Comparison of ENCODE assay signal across 8 cellular contexts in the genomic region with DNA sequence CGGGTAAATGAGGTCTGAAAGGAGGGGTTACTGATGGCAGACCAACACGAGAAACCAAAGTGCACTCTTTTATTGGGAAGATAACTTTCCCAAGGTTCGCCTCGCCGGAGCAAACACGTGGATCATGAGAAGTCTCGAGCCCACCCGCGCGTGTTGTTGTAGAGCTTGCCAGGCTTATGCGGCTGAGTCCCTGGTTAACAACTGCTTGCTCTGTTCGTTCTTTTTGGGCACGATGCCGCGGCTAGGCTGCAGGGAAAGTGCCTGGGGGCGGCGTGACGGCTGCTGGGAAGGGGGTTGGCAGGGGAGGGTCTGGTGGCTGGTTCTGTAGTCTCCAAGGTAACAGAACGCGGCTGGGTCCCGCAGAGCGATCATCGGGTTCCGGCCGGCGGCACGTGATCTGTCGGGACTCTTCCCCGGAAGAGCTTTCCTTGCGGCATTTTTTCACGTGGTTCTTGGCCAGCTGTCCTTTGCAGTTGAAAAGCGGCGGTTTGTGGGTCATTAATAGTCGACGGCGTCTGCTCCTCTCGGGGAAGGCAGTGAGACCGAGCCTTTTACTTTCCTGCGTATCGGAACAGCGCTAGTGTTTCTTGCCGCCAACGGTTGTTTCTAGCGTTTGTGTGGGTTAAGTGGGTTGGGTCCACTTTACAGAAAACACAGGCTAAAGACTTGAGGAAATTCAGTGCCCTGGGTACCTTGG.
DNase-seq lines count a peak whose midpoint lies in the region; ATAC-seq and TF ChIP-seq lines count a peak whose summit lies in the region.

No MANE protein-coding gene starts in this region.

- ATAC-seq in HG02763 (IDR thresholded peaks at IDR 0.05; ENCODE audit: unreplicated experiment) (peak; percentile 39), GM18870 (IDR thresholded peaks at IDR 0.05; ENCODE audit: unreplicated experiment) (no peak)

- peak; percentile 90 for DNase-seq in DMS53 (lab: John Stamatoyannopoulos, UW)
- peak; percentile 12 for DNase-seq in NCI-H510A (lab: John Stamatoyannopoulos, UW)
- peak; percentile 63 to 69 for DNase-seq in activated CD4-positive, alpha-beta T cell treated with anti-CD3 and anti-CD28 coated beads for 4 hours
- peak; percentile 84 for DNase-seq in choroid plexus epithelial cell (ENCODE audit: low read depth)
- peak; percentile 64 for DNase-seq in kidney glomerular epithelial cell (lab: John Stamatoyannopoulos, UW)
- DNase-seq in stimulated activated CD4-positive, alpha-beta T cell treated with anti-CD3 and anti-CD28 coated beads, Interleukin-15, amount 100 ng/mL, for 1 hour (ENCODE audit: low read depth in 1 of 2, low spot score in 1 of 2), result peak; percentile 32 to 50

- peak overlapping the region; percentile 64 for H3K4me3 ChIP-seq in choroid plexus epithelial cell (ENCODE audit: low read depth, low read length)

- no peak for TF ChIP-seq CTCF in choroid plexus epithelial cell (conservative IDR thresholded peaks at IDR 0.05; ENCODE audit: low read depth, low read length)

Comparison
In these comparisons a context has a peak if more than half of its experiments do, and no peak if none do; other contexts are left out.
1. DNase-seq: peak in every context shown above with its lines; median percentile 90 in DMS53; 84 in choroid plexus epithelial cell; 66 in activated CD4-positive, alpha-beta T cell treated with anti-CD3 and anti-CD28 coated beads for 4 hours; 64 in kidney glomerular epithelial cell; 41 in stimulated activated CD4-positive, alpha-beta T cell treated with anti-CD3 and anti-CD28 coated beads, Interleukin-15, amount 100 ng/mL, for 1 hour; 12 in NCI-H510A.